Comparison of ENCODE assay signal across 8 cellular contexts in genomic region chr19:14248578-14249011, GRCh38. TPM values are rescaled to one million over a fixed set of nuclear protein-coding genes. Genes with fewer than 3 reads are reported as not detected.
DNase-seq lines count a peak whose midpoint lies in the region; ATAC-seq and TF ChIP-seq lines count a peak whose summit lies in the region.

No MANE protein-coding gene starts in this region.

- H3K36me3 Mint-ChIP-seq in activated CD4-positive, alpha-beta memory T cell treated with anti-CD3 and anti-CD28 coated beads, Interleukin-2, amount 10 ng/mL, durations not matched to agents 7 days and 5 days (ENCODE audit: low read depth), result no peaks in the 10 kb centered on the region
- H3K36me3 Mint-ChIP-seq in natural killer cell, result no peaks in the 10 kb centered on the region

- H3K4me3 ChIP-seq in esophagus (ENCODE audit: low read depth in 1 of 2, low read length in 2 of 2) (peak overlapping the region; percentile 37 to 46), subcutaneous abdominal adipose tissue (ENCODE audit: low read depth in 1 of 5, low read length in 5 of 5) (peak overlapping the region in 3 of 5 donors; percentile 47 to 60 (median 47))

- H3K4me1 ChIP-seq in esophagus (ENCODE audit: control insufficient read depth in 2 of 2, insufficient read depth in 2 of 2, low read length in 1 of 2) (no peaks in the 10 kb centered on the region), subcutaneous abdominal adipose tissue (ENCODE audit: control insufficient read depth in 5 of 5, insufficient read depth in 5 of 5, low read length in 5 of 5) (peaks cover 0 to 20% (median 8%) of the 10 kb centered on the region in 5 donors)

- no peak overlapping the region for H3K9ac ChIP-seq in subcutaneous abdominal adipose tissue (ENCODE audit: low read length in 5 of 5)

- H3K9me3 Mint-ChIP-seq in activated CD4-positive, alpha-beta memory T cell treated with anti-CD3 and anti-CD28 coated beads, Interleukin-2, amount 10 ng/mL, durations not matched to agents 7 days and 5 days, result no peaks in the 10 kb centered on the region
- no peaks in the 10 kb centered on the region for H3K9me3 Mint-ChIP-seq in natural killer cell

- peaks cover 10% of the 10 kb centered on the region for H3K4me1 Mint-ChIP-seq in activated CD4-positive, alpha-beta memory T cell treated with anti-CD3 and anti-CD28 coated beads, Interleukin-2, amount 10 ng/mL, durations not matched to agents 7 days and 5 days
- H3K4me1 Mint-ChIP-seq in natural killer cell, result peaks cover 10 to 26% of the 10 kb centered on the region in 2 donors

- H3K27me3 ChIP-seq in esophagus (ENCODE audit: control insufficient read depth in 1 of 2, insufficient read depth in 2 of 2, low read length in 2 of 2), result no peaks in the 10 kb centered on the region
- peaks cover 0 to 6% (median 0%) of the 10 kb centered on the region in 5 donors for H3K27me3 ChIP-seq in subcutaneous abdominal adipose tissue (ENCODE audit: control insufficient read depth in 5 of 5, insufficient read depth in 4 of 5, low read length in 5 of 5)

- DNase-seq in COLO829 (ENCODE audit: low spot score) (peak; percentile 37), NCI-H1694 treated with DMSO at 0.1 percent for 48 hours (lab: John Stamatoyannopoulos, UW) (peak; percentile 45), natural killer cell (peak; percentile 36)
- DNase-seq in activated CD4-positive, alpha-beta memory T cell treated with anti-CD3 and anti-CD28 coated beads, Interleukin-2, amount 10 ng/mL, durations not matched to agents 7 days and 5 days, result peak; percentile 39

- no peaks in the 10 kb centered on the region for H3K9me3 ChIP-seq in esophagus (ENCODE audit: control insufficient read depth in 2 of 2, insufficient read depth in 1 of 2, low read depth in 1 of 2, low read length in 1 of 2)
- no peaks in the 10 kb centered on the region for H3K9me3 ChIP-seq in subcutaneous abdominal adipose tissue (ENCODE audit: control insufficient read depth in 5 of 5, low read length in 5 of 5)

- H3K27ac ChIP-seq in esophagus (ENCODE audit: low read depth in 2 of 2, low read length in 1 of 2) (peak overlapping the region in 1 of 2 donors; percentile 1), subcutaneous abdominal adipose tissue (ENCODE audit: low read depth, low read length) (no peak overlapping the region)

- no peak overlapping the region for H3K4me3 Mint-ChIP-seq in activated CD4-positive, alpha-beta memory T cell treated with anti-CD3 and anti-CD28 coated beads, Interleukin-2, amount 10 ng/mL, durations not matched to agents 7 days and 5 days
- peak overlapping the region; percentile 69 for H3K4me3 Mint-ChIP-seq in natural killer cell

- 0 to 1% methylated on average over 12 to 20 of the region's 20 CpGs for WGBS in esophagus, 2 donors

- no peaks in the 10 kb centered on the region for H3K36me3 ChIP-seq in esophagus (ENCODE audit: control insufficient read depth in 2 of 2, insufficient read depth in 2 of 2, low read length in 1 of 2)
- no peaks in the 10 kb centered on the region for H3K36me3 ChIP-seq in subcutaneous abdominal adipose tissue (ENCODE audit: control insufficient read depth in 5 of 5, insufficient read depth in 5 of 5, low read length in 5 of 5)

- no peak overlapping the region for H3K27ac Mint-ChIP-seq in activated CD4-positive, alpha-beta memory T cell treated with anti-CD3 and anti-CD28 coated beads, Interleukin-2, amount 10 ng/mL, durations not matched to agents 7 days and 5 days
- H3K27ac Mint-ChIP-seq in natural killer cell, result peak overlapping the region; percentile 70 to 83

- ATAC-seq in natural killer cell (peak; percentile 58 to 71 (median 68)), HG02678 (IDR thresholded peaks at IDR 0.05; ENCODE audit: unreplicated experiment) (no peak), GM18858 (IDR thresholded peaks at IDR 0.05; ENCODE audit: unreplicated experiment) (no peak)

- POLR2A ChIA-PET in activated CD4-positive, alpha-beta memory T cell treated with anti-CD3 and anti-CD28 coated beads, Interleukin-2, amount 10 ng/mL, durations not matched to agents 7 days and 5 days (lab: Charles Lee), result interaction anchor here (1.2 kb wide), 1 partner anchor 99 kb away, joined by 3 read pairs; no protein-coding TSS in a partner anchor

- no peak for TF ChIP-seq CTCF in natural killer cell (IDR thresholded peaks at IDR 0.05)

- intact Hi-C loops in natural killer cell (cut with micrococcal nuclease), result no loop called here

- peaks cover 8% of the 10 kb centered on the region for H3K27me3 Mint-ChIP-seq in activated CD4-positive, alpha-beta memory T cell treated with anti-CD3 and anti-CD28 coated beads, Interleukin-2, amount 10 ng/mL, durations not matched to agents 7 days and 5 days
- no peaks in the 10 kb centered on the region for H3K27me3 Mint-ChIP-seq in natural killer cell (ENCODE audit: low read depth in 2 of 2)

- CTCF ChIA-PET in activated CD4-positive, alpha-beta memory T cell treated with anti-CD3 and anti-CD28 coated beads, Interleukin-2, amount 10 ng/mL, durations not matched to agents 7 days and 5 days (lab: Charles Lee), result no interaction called here

RNA-seq across cellular contexts. Expression of gene ADGRL1, which starts 42.6 kb away (rescaled TPM):
- 1 to 10 TPM; 6.5 to 6.7 TPM for total RNA-seq in activated CD4-positive, alpha-beta memory T cell treated with anti-CD3 and anti-CD28 coated beads, Interleukin-2, amount 10 ng/mL, durations not matched to agents 7 days and 5 days
- 10 to 100 TPM in 1 of 2 donors, 1 to 10 TPM in 1; 4.7 to 11.1 TPM for polyA plus RNA-seq in esophagus
- total RNA-seq in natural killer cell, result 10 to 100 TPM; 47.3 to 54.3 (median 52.7) TPM

Comparison
In these comparisons a context has a peak if more than half of its experiments do, and no peak if none do; other contexts are left out.
1. ATAC-seq: peak in natural killer cell (3 of 3); none in HG02678 (single experiment) and GM18858 (single experiment).
2. RNA of gene ADGRL1, which starts 42.6 kb away (total RNA-seq): 47.3 to 54.3 TPM in natural killer cell; 6.5 to 6.7 TPM in activated CD4-positive, alpha-beta memory T cell treated with anti-CD3 and anti-CD28 coated beads, Interleukin-2, amount 10 ng/mL, durations not matched to agents 7 days and 5 days; every median in the first group is over 4 times any median in the second.
3. Peak in every context shown above with its lines, with median percentiles within 50 percentile points of each other: DNase-seq.